Comparison of ENCODE assay signal across 20 cellular contexts in genomic region chr2:215876139-215876936, GRCh38.
"Had no signal": no experiment of that assay in that cellular context is flagged by ENCODE, and none has a peak within 500 bp of the region (broad histone marks: within the 10 kb centered on the region; RNA-seq: fewer than 3 reads in every experiment).

No MANE protein-coding gene starts in this region.

- H3K9me3 Mint-ChIP-seq: naive thymus-derived CD8-positive, alpha-beta T cell; stimulated activated naive CD8-positive, alpha-beta T cell treated with anti-CD3 and anti-CD28 coated beads, Interleukin-15, Interleukin-2, amounts not matched to agents 100 ng/mL and 50 ng/mL, for 24 hours had no signal

- DNase-seq: effector memory CD4-positive, alpha-beta T cell; erythroblast; esophagus squamous epithelium; foreskin melanocyte; left lung; mesendoderm; naive thymus-derived CD8-positive, alpha-beta T cell; occipital lobe; ovary; posterior cingulate gyrus; psoas muscle; right cardiac atrium; stimulated activated CD4-positive, alpha-beta T cell treated with anti-CD3 and anti-CD28 coated beads, Interleukin-15, amount 100 ng/mL, for 24 hours; stimulated activated CD4-positive, alpha-beta T cell treated with anti-CD3 and anti-CD28 coated beads, Interleukin-2, amount 100 ng/mL, for 48 hours; stimulated activated naive B cell treated with anti-CD40 and anti-IgM and Interleukin-4, amounts not matched to agents 10 μg/mL and 1 μg/mL and 100 μg/mL, for 72 hours; transverse colon had no signal

- H3K4me3 Mint-ChIP-seq: naive thymus-derived CD8-positive, alpha-beta T cell; stimulated activated naive B cell treated with anti-CD40 and anti-IgM and Interleukin-4, amounts not matched to agents 10 μg/mL and 1 μg/mL and 100 μg/mL, for 72 hours; stimulated activated naive CD8-positive, alpha-beta T cell treated with anti-CD3 and anti-CD28 coated beads, Interleukin-15, Interleukin-2, amounts not matched to agents 100 ng/mL and 50 ng/mL, for 24 hours had no signal

- H3K9me3 ChIP-seq: esophagus squamous epithelium, ovary, psoas muscle, suprapubic skin, transverse colon had no signal

- H3K36me3 ChIP-seq: esophagus squamous epithelium, left lung, ovary, suprapubic skin, transverse colon had no signal

- H3K4me1 Mint-ChIP-seq: naive thymus-derived CD8-positive, alpha-beta T cell; stimulated activated naive B cell treated with anti-CD40 and anti-IgM and Interleukin-4, amounts not matched to agents 10 μg/mL and 1 μg/mL and 100 μg/mL, for 72 hours had no signal

- ATAC-seq: left lung; naive thymus-derived CD8-positive, alpha-beta T cell; psoas muscle; right cardiac atrium; stimulated activated naive B cell treated with anti-CD40 and anti-IgM and Interleukin-4, amounts not matched to agents 10 μg/mL and 1 μg/mL and 100 μg/mL, for 72 hours had no signal

- H3K4me1 ChIP-seq: left lung, psoas muscle, suprapubic skin, transverse colon had no signal

- H3K36me3 Mint-ChIP-seq: stimulated activated naive B cell treated with anti-CD40 and anti-IgM and Interleukin-4, amounts not matched to agents 10 μg/mL and 1 μg/mL and 100 μg/mL, for 72 hours had no signal

- H3K27me3 ChIP-seq: esophagus squamous epithelium, left lung, ovary, suprapubic skin, transverse colon had no signal

- H3K27ac Mint-ChIP-seq: stimulated activated naive CD8-positive, alpha-beta T cell treated with anti-CD3 and anti-CD28 coated beads, Interleukin-15, Interleukin-2, amounts not matched to agents 100 ng/mL and 50 ng/mL, for 24 hours had no signal

- H3K4me3 ChIP-seq: coronary artery, esophagus squamous epithelium, left lung, ovary, psoas muscle, skin epidermis, suprapubic skin, transverse colon had no signal
